8 cellular contexts compared by ENCODE assay signal in genomic region chr17:1643999-1644492, GRCh38. TPM values are rescaled to one million over a fixed set of nuclear protein-coding genes. Genes with fewer than 3 reads are reported as not detected.
DNase-seq lines count a peak whose midpoint lies in the region; ATAC-seq and TF ChIP-seq lines count a peak whose summit lies in the region.

No MANE protein-coding gene starts in this region.

- peak overlapping the region; percentile 59 for H3K4me3 ChIP-seq in suprapubic skin
- H3K4me3 ChIP-seq in HAP-1: no peak overlapping the region; the same call in 1 of the 2 replicates

- H3K36me3 ChIP-seq in suprapubic skin: no peaks in the 10 kb centered on the region
- no peaks in the 10 kb centered on the region for H3K36me3 ChIP-seq in HAP-1 (replicated peaks)

- TF ChIP-seq EP300 in suprapubic skin (IDR thresholded peaks at IDR 0.05): no peak

- peak overlapping the region; percentile 91 for H3K27ac Mint-ChIP-seq in T-helper 1 cell treated with Interleukin-12 subunit alpha and Interleukin-12 subunit beta and Interleukin-4 antibody, amounts not matched to agents 30 μg/mL and 1 μg/mL, for 36 hours
- peak overlapping the region; percentile 81 for H3K27ac Mint-ChIP-seq in activated naive CD8-positive, alpha-beta T cell

- peak overlapping the region; percentile 86 for H3K4me3 Mint-ChIP-seq in T-helper 1 cell treated with Interleukin-12 subunit alpha and Interleukin-12 subunit beta and Interleukin-4 antibody, amounts not matched to agents 30 μg/mL and 1 μg/mL, for 36 hours
- peak overlapping the region; percentile 85 for H3K4me3 Mint-ChIP-seq in activated naive CD8-positive, alpha-beta T cell

- H3K9me3 Mint-ChIP-seq in T-helper 1 cell treated with Interleukin-12 subunit alpha and Interleukin-12 subunit beta and Interleukin-4 antibody, amounts not matched to agents 30 μg/mL and 1 μg/mL, for 36 hours: no peaks in the 10 kb centered on the region
- no peaks in the 10 kb centered on the region for H3K9me3 Mint-ChIP-seq in activated naive CD8-positive, alpha-beta T cell (ENCODE audit: low read depth)

- no peak for TF ChIP-seq POLR2A in suprapubic skin (IDR thresholded peaks at IDR 0.05)

- DNase-seq in T-helper 1 cell: no peak
- DNase-seq in left colon: no peak
- DNase-seq in suprapubic skin (ENCODE audit: low spot score in 2 of 2): no peak
- no peak for DNase-seq in HAP-1 (ENCODE audit: low spot score in 2 of 2)
- no peak for DNase-seq in H4 (ENCODE audit: low spot score)

- H3K4me1 ChIP-seq in suprapubic skin (peaks cover 39% of the 10 kb centered on the region), HAP-1 (peaks cover 7% of the 10 kb centered on the region)

- H3K27me3 ChIP-seq in suprapubic skin (no peaks in the 10 kb centered on the region), HAP-1 (ENCODE audit: low read depth) (no peaks in the 10 kb centered on the region)

- no peaks in the 10 kb centered on the region for H3K27me3 Mint-ChIP-seq in T-helper 1 cell treated with Interleukin-12 subunit alpha and Interleukin-12 subunit beta and Interleukin-4 antibody, amounts not matched to agents 30 μg/mL and 1 μg/mL, for 36 hours (ENCODE audit: low read depth)
- H3K27me3 Mint-ChIP-seq in activated naive CD8-positive, alpha-beta T cell: no peaks in the 10 kb centered on the region

- intact Hi-C loops in left colon (cut with DNase I, micrococcal nuclease): no loop called here

- ATAC-seq in left colon (peak; percentile 5), HG03565 (IDR thresholded peaks at IDR 0.05; ENCODE audit: unreplicated experiment) (no peak)

- H3K4me1 Mint-ChIP-seq in T-helper 1 cell treated with Interleukin-12 subunit alpha and Interleukin-12 subunit beta and Interleukin-4 antibody, amounts not matched to agents 30 μg/mL and 1 μg/mL, for 36 hours (ENCODE audit: low read depth): peaks cover 24% of the 10 kb centered on the region
- H3K4me1 Mint-ChIP-seq in activated naive CD8-positive, alpha-beta T cell (ENCODE audit: low read depth): peaks cover 22% of the 10 kb centered on the region

- H3K36me3 Mint-ChIP-seq in T-helper 1 cell treated with Interleukin-12 subunit alpha and Interleukin-12 subunit beta and Interleukin-4 antibody, amounts not matched to agents 30 μg/mL and 1 μg/mL, for 36 hours (ENCODE audit: low read depth): peaks cover 2% of the 10 kb centered on the region
- H3K36me3 Mint-ChIP-seq in activated naive CD8-positive, alpha-beta T cell: no peaks in the 10 kb centered on the region

- H3K9me3 ChIP-seq in suprapubic skin (no peaks in the 10 kb centered on the region), HAP-1 (no peaks in the 10 kb centered on the region)

- WGBS in suprapubic skin: 66% methylated on average over 3 of the region's 13 CpGs

- peak overlapping the region; percentile 2 for H3K27ac ChIP-seq in suprapubic skin

- in situ Hi-C loops in HAP-1 (cut with MboI; ENCODE audit: low sequenced_read_pairs): loop anchor here (10.0 to 25.0 kb wide), 2 partner anchors 379 to 393 kb away; partner anchors contain the start of genes DPH1, OVCA2 and RTN4RL1

- no peak for TF ChIP-seq CTCF in suprapubic skin (IDR thresholded peaks at IDR 0.05)

RNA-seq across cellular contexts. Expression of gene SCARF1, which starts 1.5 kb away (rescaled TPM):
- total RNA-seq in left colon: 10 to 100 TPM; 10.1 to 10.2 TPM
- 10 to 100 TPM in 1 of 4 donors, 1 to 10 TPM in 3; 1.8 to 12.4 (median 4.6) TPM for total RNA-seq in suprapubic skin
- total RNA-seq in H4 (2014; rRNA removed; shearing (Covaris generic)): 0.06 TPM in 1 of 2 replicates, not detected in the other

RNA-seq across cellular contexts. Expression of gene RILP, which starts 5.6 kb away (rescaled TPM):
- total RNA-seq in left colon (10 to 100 TPM; 48.3 to 51.2 TPM), suprapubic skin (10 to 100 TPM; 11.9 to 26.0 (median 20.1) TPM)
- 3.2 and 4.9 TPM in 2 replicates for total RNA-seq in H4 (2014; rRNA removed; shearing (Covaris generic))

RNA-seq across cellular contexts. Expression of gene SLC43A2, which starts 15.4 kb away (rescaled TPM):
- 10 to 100 TPM; 19.4 to 22.8 TPM for total RNA-seq in left colon
- total RNA-seq in suprapubic skin: 10 to 100 TPM in 2 of 4 donors, 1 to 10 TPM in 2; 4.8 to 11.8 (median 10.6) TPM
- 2.9 and 4.7 TPM in 2 replicates for total RNA-seq in H4 (2014; rRNA removed; shearing (Covaris generic))

RNA-seq across cellular contexts. Expression of gene PRPF8, which starts 40.6 kb away (rescaled TPM):
- total RNA-seq in left colon (100 to 1,000 TPM; 162 to 204 TPM), suprapubic skin (100 to 1,000 TPM; 186 to 341 (median 220) TPM)
- 77.5 and 84.5 TPM in 2 replicates for total RNA-seq in H4 (2014; rRNA removed; shearing (Covaris generic))
